In the genomic region with DNA sequence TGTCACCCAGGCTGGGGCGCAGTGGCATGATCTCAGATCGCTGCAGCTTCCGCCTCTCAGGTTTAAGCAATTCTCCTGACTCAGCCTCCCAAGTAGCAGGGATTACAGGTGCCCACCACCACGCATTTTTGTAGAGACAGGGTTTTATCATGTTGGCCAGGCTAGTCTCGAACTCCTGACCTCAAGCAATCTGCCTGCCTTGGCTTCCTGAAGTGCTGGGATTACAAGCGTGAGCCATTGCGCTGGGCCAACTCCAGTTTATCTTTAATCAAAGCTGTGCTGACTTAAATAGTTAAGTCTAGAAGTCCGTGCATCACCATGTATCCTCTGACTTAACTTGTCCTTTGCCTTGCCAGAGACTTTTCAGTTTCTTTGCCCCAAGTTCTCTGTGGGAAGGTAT, we compare ENCODE assay signal across 24 cellular contexts.
DNase-seq lines count a peak whose midpoint lies in the region; ATAC-seq and TF ChIP-seq lines count a peak whose summit lies in the region.
"Had no signal": no experiment of that assay in that cellular context is flagged by ENCODE, and none has a peak within 500 bp of the region (broad histone marks: within the 10 kb centered on the region; RNA-seq: fewer than 3 reads in every experiment).

No MANE protein-coding gene starts in this region.

- no peak for DNase-seq in activated naive CD8-positive, alpha-beta T cell treated with anti-CD3 and anti-CD28 coated beads for 36 hours
- no peak for DNase-seq in activated naive CD8-positive, alpha-beta T cell treated with anti-CD3 and anti-CD28 coated beads, Interleukin-2, amount 50 U/mL, for 24 hours
- DNase-seq in activated B cell treated with CpG ODN at 0.5 μM for 24 hours: no peak
- no peak for DNase-seq in memory B cell (ENCODE audit: low spot score in 2 of 2)
- DNase-seq in NCI-H82 (lab: John Stamatoyannopoulos, UW): no peak
- DNase-seq in AG20443 (ENCODE audit: low spot score): no peak
- DNase-seq in aorta: no peak
- DNase-seq: 8988T, ACHN, Calu3, DMS79 treated with DMSO at 0.1 percent for 48 hours, GF-D8, KBM-7, MG63, NCI-H1105 treated with DMSO at 0.1 percent for 48 hours, NCI-H146, NCI-H1930, NCI-H2107, NCI-H524, NCI-H748 treated with DMSO at 0.1 percent for 48 hours, SIG-M5 had no signal

- CTCF ChIA-PET in activated B cell treated with CpG ODN at 0.5 μM for 24 hours (lab: Charles Lee): no interaction called here

- H3K9me3 Mint-ChIP-seq in activated naive CD8-positive, alpha-beta T cell treated with anti-CD3 and anti-CD28 coated beads for 36 hours: no peaks in the 10 kb centered on the region
- no peaks in the 10 kb centered on the region for H3K9me3 Mint-ChIP-seq in activated naive CD8-positive, alpha-beta T cell treated with anti-CD3 and anti-CD28 coated beads, Interleukin-2, amount 50 U/mL, for 24 hours
- no peaks in the 10 kb centered on the region for H3K9me3 Mint-ChIP-seq in activated B cell treated with CpG ODN at 0.5 μM for 24 hours
- H3K9me3 Mint-ChIP-seq in memory B cell: no peaks in the 10 kb centered on the region

- no peaks in the 10 kb centered on the region for H3K27me3 ChIP-seq in aorta (ENCODE audit: control insufficient read depth in 1 of 2, insufficient read depth in 2 of 2, low read length in 1 of 2)
- H3K27me3 ChIP-seq: BLaER1, MG63 had no signal

- POLR2A ChIA-PET in activated B cell treated with CpG ODN at 0.5 μM for 24 hours (lab: Charles Lee): no interaction called here

- no peaks in the 10 kb centered on the region for H3K4me1 ChIP-seq in aorta (ENCODE audit: control insufficient read depth in 1 of 2, insufficient read depth in 2 of 2, low read length in 2 of 2)

- H3K4me3 ChIP-seq in aorta (ENCODE audit: low read length in 2 of 2): no peak overlapping the region
- H3K4me3 ChIP-seq: BLaER1, MG63, SK-N-MC had no signal

- no peak for ATAC-seq in activated naive CD8-positive, alpha-beta T cell treated with anti-CD3 and anti-CD28 coated beads, Interleukin-2, amount 50 U/mL, for 24 hours
- ATAC-seq in activated B cell treated with CpG ODN at 0.5 μM for 24 hours (ENCODE audit: low read depth) (no peak), memory B cell (ENCODE audit: low read depth) (no peak), aorta (ENCODE audit: low FRiP score) (no peak)
- ATAC-seq in activated CD4-positive, CD25-positive, alpha-beta regulatory T cell treated with anti-CD3 and anti-CD28 coated beads, Interleukin-2, amount 50 U/mL, for 24 hours: no peak

- intact Hi-C loops in activated B cell treated with CpG ODN at 0.5 μM for 24 hours (cut with micrococcal nuclease) (no loop called here), aorta (cut with DNase I) (no loop called here)

- H3K36me3 Mint-ChIP-seq in activated naive CD8-positive, alpha-beta T cell treated with anti-CD3 and anti-CD28 coated beads for 36 hours: peaks cover 11% of the 10 kb centered on the region
- peaks cover 8% of the 10 kb centered on the region for H3K36me3 Mint-ChIP-seq in activated naive CD8-positive, alpha-beta T cell treated with anti-CD3 and anti-CD28 coated beads, Interleukin-2, amount 50 U/mL, for 24 hours (ENCODE audit: low read depth)
- H3K36me3 Mint-ChIP-seq in activated B cell treated with CpG ODN at 0.5 μM for 24 hours (ENCODE audit: low read depth) (peaks cover 34% of the 10 kb centered on the region), memory B cell (peaks cover 9% of the 10 kb centered on the region)

- 94 to 97% methylated on average over 8 of the region's 8 CpGs for WGBS in aorta, 2 donors

- no peak overlapping the region for H3K27ac ChIP-seq in aorta (ENCODE audit: low read depth in 1 of 2, low read length in 2 of 2)
- H3K27ac ChIP-seq: BLaER1, SK-N-MC had no signal

- no peak for TF ChIP-seq CTCF in activated B cell treated with CpG ODN at 0.5 μM for 24 hours (IDR thresholded peaks at IDR 0.05)

- no peaks in the 10 kb centered on the region for H3K36me3 ChIP-seq in aorta (ENCODE audit: control insufficient read depth in 1 of 2, insufficient read depth in 2 of 2, low read length in 1 of 2)
- H3K36me3 ChIP-seq: MG63 had no signal

- H3K4me3 Mint-ChIP-seq in activated naive CD8-positive, alpha-beta T cell treated with anti-CD3 and anti-CD28 coated beads for 36 hours: no peak overlapping the region
- no peak overlapping the region for H3K4me3 Mint-ChIP-seq in activated naive CD8-positive, alpha-beta T cell treated with anti-CD3 and anti-CD28 coated beads, Interleukin-2, amount 50 U/mL, for 24 hours
- H3K4me3 Mint-ChIP-seq in activated B cell treated with CpG ODN at 0.5 μM for 24 hours (no peak overlapping the region), memory B cell (no peak overlapping the region)

- H3K9me3 ChIP-seq in aorta (ENCODE audit: control insufficient read depth, low read length): no peaks in the 10 kb centered on the region
- H3K9me3 ChIP-seq: BLaER1, MG63 had no signal

- peaks cover 48% of the 10 kb centered on the region for H3K4me1 Mint-ChIP-seq in activated naive CD8-positive, alpha-beta T cell treated with anti-CD3 and anti-CD28 coated beads for 36 hours
- H3K4me1 Mint-ChIP-seq in activated naive CD8-positive, alpha-beta T cell treated with anti-CD3 and anti-CD28 coated beads, Interleukin-2, amount 50 U/mL, for 24 hours: peaks cover 44% of the 10 kb centered on the region
- peaks cover 60% of the 10 kb centered on the region for H3K4me1 Mint-ChIP-seq in activated B cell treated with CpG ODN at 0.5 μM for 24 hours
- H3K4me1 Mint-ChIP-seq in memory B cell: peaks cover 26% of the 10 kb centered on the region

- H3K27ac Mint-ChIP-seq in activated naive CD8-positive, alpha-beta T cell treated with anti-CD3 and anti-CD28 coated beads for 36 hours: peak overlapping the region; percentile 88
- no peak overlapping the region for H3K27ac Mint-ChIP-seq in activated naive CD8-positive, alpha-beta T cell treated with anti-CD3 and anti-CD28 coated beads, Interleukin-2, amount 50 U/mL, for 24 hours
- H3K27ac Mint-ChIP-seq in activated B cell treated with CpG ODN at 0.5 μM for 24 hours (peak overlapping the region; percentile 78), memory B cell (peak overlapping the region; percentile 89)

- H3K27me3 Mint-ChIP-seq in activated naive CD8-positive, alpha-beta T cell treated with anti-CD3 and anti-CD28 coated beads for 36 hours: no peaks in the 10 kb centered on the region
- no peaks in the 10 kb centered on the region for H3K27me3 Mint-ChIP-seq in activated naive CD8-positive, alpha-beta T cell treated with anti-CD3 and anti-CD28 coated beads, Interleukin-2, amount 50 U/mL, for 24 hours
- H3K27me3 Mint-ChIP-seq in activated B cell treated with CpG ODN at 0.5 μM for 24 hours: no peaks in the 10 kb centered on the region
- H3K27me3 Mint-ChIP-seq in memory B cell: no peaks in the 10 kb centered on the region
